ENCODE assay signal across 15 cellular contexts in the genomic region with DNA sequence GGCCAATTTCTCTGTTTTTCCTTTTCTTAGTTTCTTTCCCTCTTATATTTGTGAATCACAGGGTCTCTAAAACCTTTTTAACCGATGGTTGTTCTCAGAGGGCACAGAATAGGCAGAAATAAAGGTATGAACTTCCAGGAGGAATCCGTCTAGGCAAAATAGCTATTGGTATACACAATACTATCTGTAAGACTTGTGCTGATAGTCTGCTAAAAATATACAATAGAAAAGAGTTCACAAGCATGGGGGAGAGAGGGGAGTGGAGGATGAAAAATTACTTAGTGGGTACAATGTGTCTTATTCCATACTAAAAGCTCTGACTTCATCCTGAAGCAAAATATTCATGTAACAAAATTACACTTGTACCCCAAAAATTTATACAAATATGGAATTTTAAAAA. TPM values are rescaled to one million over a fixed set of nuclear protein-coding genes. Genes with fewer than 3 reads are reported as not detected.
DNase-seq lines count a peak whose midpoint lies in the region; ATAC-seq and TF ChIP-seq lines count a peak whose summit lies in the region.
"Had no signal": no experiment of that assay in that cellular context is flagged by ENCODE, and none has a peak within 500 bp of the region (broad histone marks: within the 10 kb centered on the region; RNA-seq: fewer than 3 reads in every experiment).

No MANE protein-coding gene starts in this region.

- no peak overlapping the region for H3K4me3 Mint-ChIP-seq in activated T-cell treated with anti-CD3 and anti-CD28 coated beads, Interleukin-2, amount 50 U/mL, for 72 hours
- H3K4me3 Mint-ChIP-seq: CD14-positive monocyte; CD8-positive, alpha-beta memory T cell had no signal

- no peaks in the 10 kb centered on the region for H3K27me3 ChIP-seq in prostate gland (replicated peaks; ENCODE audit: insufficient read depth)
- H3K27me3 ChIP-seq in tibial nerve: no peaks in the 10 kb centered on the region
- no peaks in the 10 kb centered on the region for H3K27me3 ChIP-seq in foreskin keratinocyte

- H3K9me3 ChIP-seq in prostate gland (no peaks in the 10 kb centered on the region), tibial nerve (no peaks in the 10 kb centered on the region)
- H3K9me3 ChIP-seq: Caco-2, HAP-1 had no signal

- WGBS in prostate gland: 90% methylated on average over 2 of the region's 2 CpGs
- 92 to 95% methylated on average over 2 of the region's 2 CpGs for WGBS in tibial nerve, 2 donors

- H3K4me1 ChIP-seq in prostate gland (replicated peaks) (no peaks in the 10 kb centered on the region), tibial nerve (peaks cover 0 to 61% (median 16%) of the 10 kb centered on the region in 4 donors), foreskin keratinocyte (no peaks in the 10 kb centered on the region)
- H3K4me1 ChIP-seq: Caco-2, HAP-1 had no signal

- H3K27ac Mint-ChIP-seq in activated T-cell treated with anti-CD3 and anti-CD28 coated beads, Interleukin-2, amount 50 U/mL, for 72 hours: peak overlapping the region; percentile 10
- H3K27ac Mint-ChIP-seq: CD14-positive monocyte had no signal

- intact Hi-C loops in left ventricle myocardium superior (cut with micrococcal nuclease): no loop called here
- intact Hi-C loops in Right ventricle myocardium inferior (cut with DNase I): no loop called here
- intact Hi-C loops in prostate gland (cut with DNase I): no loop called here

- no peak for DNase-seq in activated T-cell treated with anti-CD3 and anti-CD28 coated beads, Interleukin-2, amount 50 U/mL, for 72 hours
- DNase-seq in activated T-cell treated with anti-CD3 and anti-CD28 coated beads, Interleukin-2, amount 50 U/mL, for 1 hour: no peak
- no peak for DNase-seq in left ventricle myocardium superior
- DNase-seq in Right ventricle myocardium inferior (ENCODE audit: missing footprints): no peak
- DNase-seq in prostate gland (ENCODE audit: low spot score): no peak
- no peak for DNase-seq in tibial nerve (ENCODE audit: low spot score in 2 of 2)
- DNase-seq in midbrain (lab: John Stamatoyannopoulos, UW): no peak
- no peak for DNase-seq in foreskin keratinocyte
- DNase-seq: Caco-2; CD8-positive, alpha-beta memory T cell; DND-41; GDM1 had no signal

- no peaks in the 10 kb centered on the region for H3K27me3 Mint-ChIP-seq in activated T-cell treated with anti-CD3 and anti-CD28 coated beads, Interleukin-2, amount 50 U/mL, for 72 hours (ENCODE audit: low read depth)
- H3K27me3 Mint-ChIP-seq: CD8-positive, alpha-beta memory T cell had no signal

- H3K4me1 Mint-ChIP-seq in activated T-cell treated with anti-CD3 and anti-CD28 coated beads, Interleukin-2, amount 50 U/mL, for 72 hours (ENCODE audit: low read depth): no peaks in the 10 kb centered on the region

- H3K27ac ChIP-seq in prostate gland (peak overlapping the region; percentile 4 to 31), tibial nerve (peak overlapping the region in 2 of 4 donors; percentile 57 to 62), foreskin keratinocyte (no peak overlapping the region)
- H3K27ac ChIP-seq: 22Rv1 had no signal

- no peak for TF ChIP-seq EP300 in tibial nerve (IDR thresholded peaks at IDR 0.05)

- no peaks in the 10 kb centered on the region for H3K9me3 Mint-ChIP-seq in activated T-cell treated with anti-CD3 and anti-CD28 coated beads, Interleukin-2, amount 50 U/mL, for 72 hours
- H3K9me3 Mint-ChIP-seq: CD14-positive monocyte; CD8-positive, alpha-beta memory T cell had no signal

- TF ChIP-seq CTCF in prostate gland (IDR thresholded peaks at IDR 0.05) (no peak), tibial nerve (IDR thresholded peaks at IDR 0.05) (no peak), foreskin keratinocyte (conservative IDR thresholded peaks at IDR 0.05) (no peak)

- ATAC-seq in activated T-cell treated with anti-CD3 and anti-CD28 coated beads, Interleukin-2, amount 50 U/mL, for 72 hours (replicated peaks in 1 of 2): no peak
- ATAC-seq in left ventricle myocardium superior: peak; percentile 50
- ATAC-seq in Right ventricle myocardium inferior: no peak
- ATAC-seq in foreskin keratinocyte: no peak

- H3K36me3 Mint-ChIP-seq in activated T-cell treated with anti-CD3 and anti-CD28 coated beads, Interleukin-2, amount 50 U/mL, for 72 hours (ENCODE audit: insufficient read depth in 2 of 2): peaks cover 2 to 3% of the 10 kb centered on the region in 2 donors

- TF ChIP-seq POLR2A in prostate gland (IDR thresholded peaks at IDR 0.05) (no peak), tibial nerve (IDR thresholded peaks at IDR 0.05) (no peak)

- H3K36me3 ChIP-seq in prostate gland: no peaks in the 10 kb centered on the region
- H3K36me3 ChIP-seq in tibial nerve: peaks cover 0 to 21% (median 0%) of the 10 kb centered on the region in 3 donors
- H3K36me3 ChIP-seq: HAP-1 had no signal

- H3K4me3 ChIP-seq in prostate gland (no peak overlapping the region), tibial nerve (no peak overlapping the region)
- H3K4me3 ChIP-seq: HAP-1 had no signal

RNA-seq across cellular contexts. Expression of a gene that starts 30.2 kb away (rescaled TPM):
- total RNA-seq in activated T-cell treated with anti-CD3 and anti-CD28 coated beads, Interleukin-2, amount 50 U/mL, for 72 hours: 10 to 100 TPM in 1 of 2 donors, 1 to 10 TPM in 1; 6.7 to 12.4 TPM
- total RNA-seq in left ventricle myocardium superior: 48.9 TPM
- total RNA-seq in Right ventricle myocardium inferior: 48.1 TPM
- 100 to 1,000 TPM in 1 of 2 donors, 10 to 100 TPM in 1; 86.1 to 133 TPM for total RNA-seq in prostate gland
- 100 to 1,000 TPM in 3 of 4 donors, 10 to 100 TPM in 1; 69.6 to 139 (median 118) TPM for total RNA-seq in tibial nerve
- total RNA-seq in foreskin keratinocyte: 161 and 169 TPM in 2 replicates
- polyA plus RNA-seq in foreskin keratinocyte: 60.6 and 70.3 TPM in 2 replicates
